17 cellular contexts compared by ENCODE assay signal in the genomic region with DNA sequence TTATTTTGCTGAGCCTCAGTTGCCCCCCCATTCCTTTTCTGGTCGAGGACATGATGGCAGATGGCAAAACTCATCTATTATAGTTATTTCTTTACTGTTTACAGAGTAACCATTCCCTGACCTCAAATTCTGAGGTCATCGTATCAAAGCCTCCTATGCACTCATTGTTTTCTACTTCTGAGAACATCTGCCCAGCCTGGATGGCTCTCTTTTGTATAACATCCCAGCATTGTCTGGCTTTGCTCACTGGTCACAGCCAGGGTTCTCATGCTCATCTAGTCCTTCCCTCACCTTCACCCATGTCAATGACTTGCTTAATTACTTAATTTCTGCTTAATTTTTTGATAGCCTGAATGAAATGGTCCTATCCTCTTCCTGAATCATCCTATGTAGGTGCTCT.
"Had no signal": no experiment of that assay in that cellular context is flagged by ENCODE, and none has a peak within 500 bp of the region (broad histone marks: within the 10 kb centered on the region; RNA-seq: fewer than 3 reads in every experiment).

No MANE protein-coding gene starts in this region.

- DNase-seq: activated CD4-positive, alpha-beta T cell treated with anti-CD3 and anti-CD28 coated beads for 36 hours; activated CD8-positive, alpha-beta memory T cell treated with anti-CD3 and anti-CD28 coated beads, Interleukin-2, amount 50 U/mL, for 48 hours; activated CD8-positive, alpha-beta T cell treated with anti-CD3 and anti-CD28 coated beads, Interleukin-2, amount 10 ng/mL, durations not matched to agents 7 days and 5 days; activated naive CD4-positive, alpha-beta T cell; left colon; occipital lobe; stimulated activated CD4-positive, alpha-beta T cell treated with anti-CD3 and anti-CD28 coated beads, Interleukin-15, amount 100 ng/mL, for 24 hours; stimulated activated CD4-positive, alpha-beta T cell treated with anti-CD3 and anti-CD28 coated beads, Interleukin-4, amount 100 ng/mL, for 24 hours; stimulated activated naive CD8-positive, alpha-beta T cell treated with anti-CD3 and anti-CD28 coated beads, Interleukin-15, amount 100 ng/mL, for 72 hours; T-helper 9 cell had no signal

- H3K9me3 ChIP-seq: ascending aorta, esophagus muscularis mucosa, mucosa of descending colon, prostate gland had no signal

- H3K36me3 ChIP-seq: ascending aorta, esophagus muscularis mucosa, prostate gland had no signal

- H3K4me3 Mint-ChIP-seq: activated CD4-positive, alpha-beta T cell treated with anti-CD3 and anti-CD28 coated beads for 36 hours; activated CD8-positive, alpha-beta T cell treated with anti-CD3 and anti-CD28 coated beads, Interleukin-2, amount 10 ng/mL, durations not matched to agents 7 days and 5 days; natural killer cell treated with Interleukin-12 subunit alpha and Interleukin-12 subunit beta and Interleukin-15 and Interleukin-18, amount 100 ng/mL, for 72 hours; stimulated activated naive CD8-positive, alpha-beta T cell treated with anti-CD3 and anti-CD28 coated beads, Interleukin-15, amount 100 ng/mL, for 72 hours had no signal

- H3K27me3 ChIP-seq: ascending aorta, esophagus muscularis mucosa had no signal

- H3K4me3 ChIP-seq: ascending aorta, esophagus muscularis mucosa, lung, mucosa of descending colon, prostate gland had no signal

- H3K4me1 ChIP-seq: ascending aorta, prostate gland had no signal

- H3K27ac ChIP-seq: ascending aorta, esophagus muscularis mucosa, prostate gland, VCaP had no signal

- H3K27me3 Mint-ChIP-seq: activated CD4-positive, alpha-beta T cell treated with anti-CD3 and anti-CD28 coated beads for 36 hours; natural killer cell treated with Interleukin-12 subunit alpha and Interleukin-12 subunit beta and Interleukin-15 and Interleukin-18, amount 100 ng/mL, for 72 hours; stimulated activated naive CD8-positive, alpha-beta T cell treated with anti-CD3 and anti-CD28 coated beads, Interleukin-15, amount 100 ng/mL, for 72 hours had no signal

- H3K36me3 Mint-ChIP-seq: natural killer cell treated with Interleukin-12 subunit alpha and Interleukin-12 subunit beta and Interleukin-15 and Interleukin-18, amount 100 ng/mL, for 72 hours had no signal

- H3K4me1 Mint-ChIP-seq: stimulated activated naive CD8-positive, alpha-beta T cell treated with anti-CD3 and anti-CD28 coated beads, Interleukin-15, amount 100 ng/mL, for 72 hours had no signal

- H3K27ac Mint-ChIP-seq: activated CD4-positive, alpha-beta T cell treated with anti-CD3 and anti-CD28 coated beads for 36 hours; activated CD8-positive, alpha-beta T cell treated with anti-CD3 and anti-CD28 coated beads, Interleukin-2, amount 10 ng/mL, durations not matched to agents 7 days and 5 days; natural killer cell treated with Interleukin-12 subunit alpha and Interleukin-12 subunit beta and Interleukin-15 and Interleukin-18, amount 100 ng/mL, for 72 hours; stimulated activated naive CD8-positive, alpha-beta T cell treated with anti-CD3 and anti-CD28 coated beads, Interleukin-15, amount 100 ng/mL, for 72 hours had no signal
